ENCODE assay signal across 1 cellular context in the genomic region with DNA sequence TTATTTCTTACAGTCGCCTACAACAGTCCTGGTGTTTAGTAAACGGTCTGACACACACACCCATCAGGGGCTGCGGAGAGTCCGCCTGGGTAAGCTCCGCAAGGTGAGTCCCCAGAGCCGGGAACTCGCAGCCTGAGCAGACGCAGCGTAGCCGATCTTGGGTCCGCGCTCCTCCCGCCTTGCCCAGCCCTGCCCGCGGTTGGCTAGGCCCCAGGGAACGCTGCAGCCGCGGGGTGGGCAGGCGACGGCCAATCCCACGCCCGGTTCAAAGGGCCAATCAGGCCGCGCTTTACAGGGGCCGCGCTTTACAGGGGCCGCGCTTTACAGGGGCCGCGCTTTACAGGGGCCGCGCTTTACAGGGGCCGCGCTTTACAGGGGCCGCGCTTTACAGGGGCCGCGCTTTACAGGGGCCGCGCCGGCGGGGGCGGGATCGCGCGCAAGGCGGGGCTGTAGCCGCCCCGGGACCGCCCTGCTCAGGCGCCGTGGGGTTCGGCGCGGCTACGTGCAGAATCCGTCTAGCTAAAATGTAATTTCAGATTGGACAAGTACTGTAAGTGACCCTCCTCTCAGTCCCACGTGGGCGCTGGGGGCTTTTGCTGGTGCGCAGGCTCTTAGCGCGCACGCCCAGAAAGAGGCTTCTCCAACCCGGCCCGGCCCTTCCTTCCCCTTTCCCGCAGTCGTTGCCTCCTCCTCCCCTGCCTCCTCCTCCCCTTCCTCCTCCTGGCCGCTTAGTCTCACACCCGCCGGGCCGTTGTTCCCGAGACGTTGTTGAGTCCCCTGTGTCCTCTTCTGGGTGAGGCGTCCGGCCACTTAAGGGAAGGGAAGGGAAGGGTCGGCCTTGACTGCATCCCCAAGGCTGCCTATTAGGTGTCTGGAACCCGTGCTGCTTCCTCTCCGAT.
TF ChIP-seq lines count a peak whose summit lies in the region.

A gene with protein sequence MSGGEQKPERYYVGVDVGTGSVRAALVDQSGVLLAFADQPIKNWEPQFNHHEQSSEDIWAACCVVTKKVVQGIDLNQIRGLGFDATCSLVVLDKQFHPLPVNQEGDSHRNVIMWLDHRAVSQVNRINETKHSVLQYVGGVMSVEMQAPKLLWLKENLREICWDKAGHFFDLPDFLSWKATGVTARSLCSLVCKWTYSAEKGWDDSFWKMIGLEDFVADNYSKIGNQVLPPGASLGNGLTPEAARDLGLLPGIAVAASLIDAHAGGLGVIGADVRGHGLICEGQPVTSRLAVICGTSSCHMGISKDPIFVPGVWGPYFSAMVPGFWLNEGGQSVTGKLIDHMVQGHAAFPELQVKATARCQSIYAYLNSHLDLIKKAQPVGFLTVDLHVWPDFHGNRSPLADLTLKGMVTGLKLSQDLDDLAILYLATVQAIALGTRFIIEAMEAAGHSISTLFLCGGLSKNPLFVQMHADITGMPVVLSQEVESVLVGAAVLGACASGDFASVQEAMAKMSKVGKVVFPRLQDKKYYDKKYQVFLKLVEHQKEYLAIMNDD (plus strand): TSS at position 737 of the 899 bp plus-strand sequence. CDS start 24,456 bp downstream, outside the sequence.

TF ChIP-seq in HCT116, 20 proteins besides CTCF, POLR2A, EP300 and RAD21 (continued from another document):
- TF ChIP-seq JUND (IDR thresholded peaks at IDR 0.05) (no peak), SRF (IDR thresholded peaks at IDR 0.05; ENCODE audit: low read depth) (no peak), ZFX (IDR thresholded peaks at IDR 0.05) (0 out of 2 replicates have a peak, but pooled peaks have one; percentile 21), EZH2phosphoT487 (IDR thresholded peaks at IDR 0.05; ENCODE audit: borderline replicate concordance) (no peak)
- TF ChIP-seq, protein P1, sequence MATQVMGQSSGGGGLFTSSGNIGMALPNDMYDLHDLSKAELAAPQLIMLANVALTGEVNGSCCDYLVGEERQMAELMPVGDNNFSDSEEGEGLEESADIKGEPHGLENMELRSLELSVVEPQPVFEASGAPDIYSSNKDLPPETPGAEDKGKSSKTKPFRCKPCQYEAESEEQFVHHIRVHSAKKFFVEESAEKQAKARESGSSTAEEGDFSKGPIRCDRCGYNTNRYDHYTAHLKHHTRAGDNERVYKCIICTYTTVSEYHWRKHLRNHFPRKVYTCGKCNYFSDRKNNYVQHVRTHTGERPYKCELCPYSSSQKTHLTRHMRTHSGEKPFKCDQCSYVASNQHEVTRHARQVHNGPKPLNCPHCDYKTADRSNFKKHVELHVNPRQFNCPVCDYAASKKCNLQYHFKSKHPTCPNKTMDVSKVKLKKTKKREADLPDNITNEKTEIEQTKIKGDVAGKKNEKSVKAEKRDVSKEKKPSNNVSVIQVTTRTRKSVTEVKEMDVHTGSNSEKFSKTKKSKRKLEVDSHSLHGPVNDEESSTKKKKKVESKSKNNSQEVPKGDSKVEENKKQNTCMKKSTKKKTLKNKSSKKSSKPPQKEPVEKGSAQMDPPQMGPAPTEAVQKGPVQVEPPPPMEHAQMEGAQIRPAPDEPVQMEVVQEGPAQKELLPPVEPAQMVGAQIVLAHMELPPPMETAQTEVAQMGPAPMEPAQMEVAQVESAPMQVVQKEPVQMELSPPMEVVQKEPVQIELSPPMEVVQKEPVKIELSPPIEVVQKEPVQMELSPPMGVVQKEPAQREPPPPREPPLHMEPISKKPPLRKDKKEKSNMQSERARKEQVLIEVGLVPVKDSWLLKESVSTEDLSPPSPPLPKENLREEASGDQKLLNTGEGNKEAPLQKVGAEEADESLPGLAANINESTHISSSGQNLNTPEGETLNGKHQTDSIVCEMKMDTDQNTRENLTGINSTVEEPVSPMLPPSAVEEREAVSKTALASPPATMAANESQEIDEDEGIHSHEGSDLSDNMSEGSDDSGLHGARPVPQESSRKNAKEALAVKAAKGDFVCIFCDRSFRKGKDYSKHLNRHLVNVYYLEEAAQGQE (IDR thresholded peaks at IDR 0.05; ENCODE audit: low read depth), result no peak
